Comparison of ENCODE assay signal across 12 cellular contexts in the genomic region with DNA sequence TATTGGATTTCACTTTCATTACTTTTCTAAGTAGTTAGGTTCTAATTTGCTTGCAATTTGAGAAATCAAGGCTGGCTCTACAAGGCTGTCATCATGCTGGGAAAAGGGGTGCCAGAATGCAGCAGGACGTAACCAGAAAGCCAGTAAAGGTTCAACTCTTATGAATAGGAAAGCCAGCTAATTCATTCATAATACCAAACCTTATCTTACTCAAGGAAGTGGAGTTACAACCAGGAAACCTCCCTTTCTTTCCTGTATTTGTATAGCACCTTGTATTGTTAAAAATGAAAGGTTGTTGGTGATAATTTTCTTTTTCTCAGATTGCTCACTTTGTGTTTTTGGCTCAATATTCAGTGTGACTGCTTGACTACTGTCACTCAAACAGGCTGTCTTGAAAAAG.
"Had no signal": no experiment of that assay in that cellular context is flagged by ENCODE, and none has a peak within 500 bp of the region (broad histone marks: within the 10 kb centered on the region; RNA-seq: fewer than 3 reads in every experiment).

No MANE protein-coding gene starts in this region.

- ATAC-seq: stimulated activated effector memory CD8-positive, alpha-beta T cell treated with anti-CD3 and anti-CD28 coated beads, Interleukin-12 subunit alpha, Interleukin-12 subunit beta, amount 100 ng/mL, for 72 hours; T-cell had no signal

- FAIRE-seq: bronchial epithelial cell had no signal

- DNase-seq: activated CD4-positive, alpha-beta memory T cell treated with anti-CD3 and anti-CD28 coated beads for 36 hours; activated CD4-positive, alpha-beta T cell treated with anti-CD3 and anti-CD28 coated beads for 1 hour; activated gamma-delta T cell; activated naive CD8-positive, alpha-beta T cell treated with anti-CD3 and anti-CD28 coated beads for 36 hours; activated T-cell treated with anti-CD3 and anti-CD28 coated beads, Interleukin-2, amount 50 U/mL, for 48 hours; aorta; retina; T-cell; T1000; trophoblast cell had no signal
